In genomic region chr7:150998341-150998740, GRCh38 we compare ENCODE assay signal across 31 cellular contexts. TPM values are rescaled to one million over a fixed set of nuclear protein-coding genes. Genes with fewer than 3 reads are reported as not detected.
"Had no signal": no experiment of that assay in that cellular context is flagged by ENCODE, and none has a peak within 500 bp of the region (broad histone marks: within the 10 kb centered on the region; RNA-seq: fewer than 3 reads in every experiment).

No MANE protein-coding gene starts in this region.

- DNase-seq: activated CD4-positive, alpha-beta memory T cell treated with anti-CD3 and anti-CD28 coated beads for 36 hours; activated CD4-positive, alpha-beta T cell treated with anti-CD3 and anti-CD28 coated beads for 4 hours; activated CD8-positive, alpha-beta memory T cell treated with anti-CD3 and anti-CD28 coated beads, Interleukin-2, amount 50 U/mL, for 48 hours; activated naive CD8-positive, alpha-beta T cell treated with anti-CD3 and anti-CD28 coated beads, Interleukin-2, amount 10 ng/mL, durations not matched to agents 7 days and 5 days; activated T-cell treated with anti-CD3 and anti-CD28 coated beads, Interleukin-2, amount 50 U/mL, for 24 hours; dorsolateral prefrontal cortex; islet precursor cell; left cardiac atrium; left ventricle myocardium superior; naive B cell; right lobe of liver; stimulated activated CD4-positive, alpha-beta T cell treated with anti-CD3 and anti-CD28 coated beads, Interleukin-12 subunit alpha, Interleukin-12 subunit beta, amount 100 ng/mL, for 4 hours; stimulated activated CD4-positive, alpha-beta T cell treated with anti-CD3 and anti-CD28 coated beads, Interleukin-4, amount 100 ng/mL, for 1 hour; T-helper 1 cell; trophoblast cell had no signal

- H3K27me3 Mint-ChIP-seq: activated CD4-positive, alpha-beta memory T cell treated with anti-CD3 and anti-CD28 coated beads for 36 hours; activated naive CD8-positive, alpha-beta T cell treated with anti-CD3 and anti-CD28 coated beads, Interleukin-2, amount 10 ng/mL, durations not matched to agents 7 days and 5 days; activated T-cell treated with anti-CD3 and anti-CD28 coated beads, Interleukin-2, amount 50 U/mL, for 24 hours had no signal

- H3K27ac Mint-ChIP-seq: activated CD4-positive, alpha-beta memory T cell treated with anti-CD3 and anti-CD28 coated beads for 36 hours; activated naive CD8-positive, alpha-beta T cell treated with anti-CD3 and anti-CD28 coated beads, Interleukin-2, amount 10 ng/mL, durations not matched to agents 7 days and 5 days; activated T-cell treated with anti-CD3 and anti-CD28 coated beads, Interleukin-2, amount 50 U/mL, for 24 hours; naive B cell; stimulated activated effector memory CD8-positive, alpha-beta T cell treated with anti-CD3 and anti-CD28 coated beads, Interleukin-12 subunit alpha, Interleukin-12 subunit beta, amount 100 ng/mL, for 72 hours; stimulated activated naive CD8-positive, alpha-beta T cell treated with anti-CD3 and anti-CD28 coated beads, Interleukin-15, Interleukin-2, amounts not matched to agents 100 ng/mL and 50 ng/mL, for 24 hours had no signal

- H3K4me1 ChIP-seq: ascending aorta, right lobe of liver had no signal

- H3K36me3 ChIP-seq: ascending aorta, cardiac muscle cell, right lobe of liver, thoracic aorta had no signal

- H3K27ac ChIP-seq: ascending aorta, cardiac muscle cell, coronary artery, dorsolateral prefrontal cortex, gastroesophageal sphincter, hepatocyte, right lobe of liver, thoracic aorta had no signal

- FAIRE-seq: endothelial cell of umbilical vein, urothelium cell line had no signal

- H3K9me3 Mint-ChIP-seq: activated CD4-positive, alpha-beta memory T cell treated with anti-CD3 and anti-CD28 coated beads for 36 hours; activated naive CD8-positive, alpha-beta T cell treated with anti-CD3 and anti-CD28 coated beads, Interleukin-2, amount 10 ng/mL, durations not matched to agents 7 days and 5 days; activated T-cell treated with anti-CD3 and anti-CD28 coated beads, Interleukin-2, amount 50 U/mL, for 24 hours; brain; naive B cell; stimulated activated effector memory CD8-positive, alpha-beta T cell treated with anti-CD3 and anti-CD28 coated beads, Interleukin-12 subunit alpha, Interleukin-12 subunit beta, amount 100 ng/mL, for 72 hours; stimulated activated naive CD8-positive, alpha-beta T cell treated with anti-CD3 and anti-CD28 coated beads, Interleukin-15, Interleukin-2, amounts not matched to agents 100 ng/mL and 50 ng/mL, for 24 hours had no signal

- H3K4me3 Mint-ChIP-seq: activated CD4-positive, alpha-beta memory T cell treated with anti-CD3 and anti-CD28 coated beads for 36 hours; activated naive CD8-positive, alpha-beta T cell treated with anti-CD3 and anti-CD28 coated beads, Interleukin-2, amount 10 ng/mL, durations not matched to agents 7 days and 5 days; activated T-cell treated with anti-CD3 and anti-CD28 coated beads, Interleukin-2, amount 50 U/mL, for 24 hours; brain; naive B cell; stimulated activated effector memory CD8-positive, alpha-beta T cell treated with anti-CD3 and anti-CD28 coated beads, Interleukin-12 subunit alpha, Interleukin-12 subunit beta, amount 100 ng/mL, for 72 hours; stimulated activated naive CD8-positive, alpha-beta T cell treated with anti-CD3 and anti-CD28 coated beads, Interleukin-15, Interleukin-2, amounts not matched to agents 100 ng/mL and 50 ng/mL, for 24 hours had no signal

- H3K9me3 ChIP-seq: ascending aorta, gastroesophageal sphincter, right lobe of liver, thoracic aorta had no signal

- H3K36me3 Mint-ChIP-seq: activated CD4-positive, alpha-beta memory T cell treated with anti-CD3 and anti-CD28 coated beads for 36 hours; activated naive CD8-positive, alpha-beta T cell treated with anti-CD3 and anti-CD28 coated beads, Interleukin-2, amount 10 ng/mL, durations not matched to agents 7 days and 5 days; brain had no signal

- H3K4me3 ChIP-seq: ascending aorta, cardiac muscle cell, coronary artery, dorsolateral prefrontal cortex, gastroesophageal sphincter, hepatocyte, right lobe of liver, thoracic aorta had no signal

- H3K27me3 ChIP-seq: ascending aorta, cardiac muscle cell, dorsolateral prefrontal cortex, hepatocyte, right lobe of liver had no signal

RNA-seq across cellular contexts. Expression of gene KCNH2, which starts 20.2 kb away (rescaled TPM):
- total RNA-seq: ascending aorta, lung microvascular endothelial cell, osteocyte had no signal

RNA-seq across cellular contexts. Expression of gene ATG9B, which starts 26.0 kb away (rescaled TPM):
- total RNA-seq: ascending aorta, endothelial cell of umbilical vein, left ventricle myocardium superior, lung microvascular endothelial cell, posterior vena cava, skeletal muscle tissue, subcutaneous adipose tissue had no signal

RNA-seq across cellular contexts. Expression of gene ASIC3, which starts 50.0 kb away (rescaled TPM):
- total RNA-seq: ascending aorta, skeletal muscle tissue had no signal
